Comparison of ENCODE assay signal across 19 cellular contexts in genomic region chr15:88872706-88873105, GRCh38. TPM values are rescaled to one million over a fixed set of nuclear protein-coding genes. Genes with fewer than 3 reads are reported as not detected.
DNase-seq lines count a peak whose midpoint lies in the region; ATAC-seq and TF ChIP-seq lines count a peak whose summit lies in the region.
"Had no signal": no experiment of that assay in that cellular context is flagged by ENCODE, and none has a peak within 500 bp of the region (broad histone marks: within the 10 kb centered on the region; RNA-seq: fewer than 3 reads in every experiment).

No MANE protein-coding gene starts in this region.

- H3K27me3 ChIP-seq in CD4-positive, CD25-positive, alpha-beta regulatory T cell (ENCODE audit: control insufficient read depth, insufficient read depth, low read length) = no peaks in the 10 kb centered on the region
- H3K27me3 ChIP-seq in smooth muscle cell (ENCODE audit: low read depth) = no peaks in the 10 kb centered on the region
- H3K27me3 ChIP-seq: BLaER1 had no signal

- peak overlapping the region in 2 of 3 donors; percentile 36 to 54 for H3K27ac Mint-ChIP-seq in CD4-positive, CD25-positive, alpha-beta regulatory T cell
- H3K27ac Mint-ChIP-seq in activated T-helper 17 cell treated with anti-CD3 and anti-CD28 coated beads, Interleukin-2, amount 50 U/mL, for 72 hours = peak overlapping the region; percentile 30
- H3K27ac Mint-ChIP-seq in nephron progenitor cell = peak overlapping the region; percentile 59
- H3K27ac Mint-ChIP-seq: GM23338 had no signal

- H3K4me3 ChIP-seq in CD4-positive, CD25-positive, alpha-beta regulatory T cell (ENCODE audit: low read depth, low read length) = no peak overlapping the region
- no peak overlapping the region for H3K4me3 ChIP-seq in smooth muscle cell
- H3K4me3 ChIP-seq: BLaER1, GM12878, GM23338 had no signal

- H3K36me3 Mint-ChIP-seq in CD4-positive, CD25-positive, alpha-beta regulatory T cell = peaks cover 29% of the 10 kb centered on the region
- H3K36me3 Mint-ChIP-seq in activated T-helper 17 cell treated with anti-CD3 and anti-CD28 coated beads, Interleukin-2, amount 50 U/mL, for 72 hours (ENCODE audit: low read depth) = peaks cover 39% of the 10 kb centered on the region
- H3K36me3 Mint-ChIP-seq in nephron progenitor cell (ENCODE audit: low read depth) = peaks cover 4% of the 10 kb centered on the region

- H4K20me1 ChIP-seq in smooth muscle cell (ENCODE audit: low read depth) = no peaks in the 10 kb centered on the region
- H4K20me1 ChIP-seq: BLaER1 had no signal

- H3K4me1 Mint-ChIP-seq in CD4-positive, CD25-positive, alpha-beta regulatory T cell = peaks cover 2 to 5% (median 3%) of the 10 kb centered on the region in 4 donors
- H3K4me1 Mint-ChIP-seq in activated T-helper 17 cell treated with anti-CD3 and anti-CD28 coated beads, Interleukin-2, amount 50 U/mL, for 72 hours = no peaks in the 10 kb centered on the region
- peaks cover 33% of the 10 kb centered on the region for H3K4me1 Mint-ChIP-seq in nephron progenitor cell
- H3K4me1 Mint-ChIP-seq: CD8-positive, alpha-beta memory T cell had no signal

- H2AFZ ChIP-seq in smooth muscle cell (ENCODE audit: low read depth) = no peak overlapping the region
- H2AFZ ChIP-seq: GM23338 had no signal

- H3K4me1 ChIP-seq in CD4-positive, CD25-positive, alpha-beta regulatory T cell (ENCODE audit: control insufficient read depth, insufficient read depth, low read length, poor library complexity, severe bottlenecking) = no peaks in the 10 kb centered on the region
- no peaks in the 10 kb centered on the region for H3K4me1 ChIP-seq in smooth muscle cell (ENCODE audit: low read depth)

- WGBS in smooth muscle cell (ENCODE audit: low lambda C conversion rate) = 65% methylated on average over 9 of the region's 9 CpGs

- no peak for DNase-seq in CD4-positive, CD25-positive, alpha-beta regulatory T cell
- DNase-seq in nephron progenitor cell (no peak), smooth muscle cell (lab: John Stamatoyannopoulos, UW; ENCODE audit: unreplicated experiment) (no peak), caudate nucleus (lab: John Stamatoyannopoulos, UW) (no peak), NCI-H146 (lab: John Stamatoyannopoulos, UW) (no peak)
- DNase-seq: 8988T; CD8-positive, alpha-beta memory T cell; COR-L47; DMS 273 treated with DMSO at 0.1 percent for 48 hours; DMS53; DND-41; EL; HCEC 1CT; IMR-90 had no signal

- no peaks in the 10 kb centered on the region for H3K9me3 Mint-ChIP-seq in CD4-positive, CD25-positive, alpha-beta regulatory T cell
- H3K9me3 Mint-ChIP-seq in activated T-helper 17 cell treated with anti-CD3 and anti-CD28 coated beads, Interleukin-2, amount 50 U/mL, for 72 hours = no peaks in the 10 kb centered on the region
- H3K9me3 Mint-ChIP-seq in nephron progenitor cell = peaks cover 7% of the 10 kb centered on the region
- H3K9me3 Mint-ChIP-seq: CD8-positive, alpha-beta memory T cell had no signal

- peaks cover 23% of the 10 kb centered on the region for H3K36me3 ChIP-seq in CD4-positive, CD25-positive, alpha-beta regulatory T cell (ENCODE audit: control insufficient read depth, insufficient read depth, low read length)
- H3K36me3 ChIP-seq in smooth muscle cell (ENCODE audit: low read depth) = no peaks in the 10 kb centered on the region
- H3K36me3 ChIP-seq: BLaER1 had no signal

- no peaks in the 10 kb centered on the region for H3F3A ChIP-seq in smooth muscle cell (ENCODE audit: low read depth)

- ATAC-seq in CD4-positive, CD25-positive, alpha-beta regulatory T cell (ENCODE audit: low read depth in 2 of 2) = no peak
- no peak for ATAC-seq in activated T-helper 17 cell treated with anti-CD3 and anti-CD28 coated beads, Interleukin-2, amount 50 U/mL, for 72 hours (replicated peaks)
- no peak for ATAC-seq in GM18861 (IDR thresholded peaks at IDR 0.05; ENCODE audit: unreplicated experiment)
- ATAC-seq: GM12878, GM23338 had no signal

- no peaks in the 10 kb centered on the region for H3K27me3 Mint-ChIP-seq in CD4-positive, CD25-positive, alpha-beta regulatory T cell
- no peaks in the 10 kb centered on the region for H3K27me3 Mint-ChIP-seq in activated T-helper 17 cell treated with anti-CD3 and anti-CD28 coated beads, Interleukin-2, amount 50 U/mL, for 72 hours
- H3K27me3 Mint-ChIP-seq in nephron progenitor cell (ENCODE audit: low read depth, poor library complexity) = no peaks in the 10 kb centered on the region

- H3K4me2 ChIP-seq in smooth muscle cell = no peak overlapping the region
- H3K4me2 ChIP-seq: BLaER1, GM23338 had no signal

- H3K27ac ChIP-seq in CD4-positive, CD25-positive, alpha-beta regulatory T cell (ENCODE audit: insufficient read depth, low read length, poor library complexity, severe bottlenecking) = no peak overlapping the region
- H3K27ac ChIP-seq in smooth muscle cell (ENCODE audit: low read depth) (no peak overlapping the region), caudate nucleus (ENCODE audit: low read depth, low read length) (no peak overlapping the region)
- H3K27ac ChIP-seq: BLaER1 had no signal

- H3K9me3 ChIP-seq in CD4-positive, CD25-positive, alpha-beta regulatory T cell (ENCODE audit: control insufficient read depth in 2 of 2, low read length in 2 of 2) = no peaks in the 10 kb centered on the region
- no peaks in the 10 kb centered on the region for H3K9me3 ChIP-seq in smooth muscle cell (replicated peaks; ENCODE audit: low read depth)
- H3K9me3 ChIP-seq: BLaER1 had no signal

- H3K79me2 ChIP-seq in smooth muscle cell (ENCODE audit: low read depth) = no peaks in the 10 kb centered on the region

- H3K4me3 Mint-ChIP-seq in CD4-positive, CD25-positive, alpha-beta regulatory T cell = no peak overlapping the region
- H3K4me3 Mint-ChIP-seq in activated T-helper 17 cell treated with anti-CD3 and anti-CD28 coated beads, Interleukin-2, amount 50 U/mL, for 72 hours = no peak overlapping the region
- no peak overlapping the region for H3K4me3 Mint-ChIP-seq in nephron progenitor cell
- H3K4me3 Mint-ChIP-seq: CD8-positive, alpha-beta memory T cell; GM23338 had no signal

- TF ChIP-seq CTCF in nephron progenitor cell (IDR thresholded peaks at IDR 0.05) (no peak), smooth muscle cell (IDR thresholded peaks at IDR 0.05; ENCODE audit: borderline replicate concordance, insufficient read depth, poor library complexity, severe bottlenecking) (no peak)

- H3K9ac ChIP-seq in smooth muscle cell (ENCODE audit: low read depth) = no peak overlapping the region
- H3K9ac ChIP-seq: BLaER1 had no signal

RNA-seq across cellular contexts. Expression of gene HAPLN3, which starts 22.6 kb away (rescaled TPM):
- total RNA-seq in CD4-positive, CD25-positive, alpha-beta regulatory T cell = 251 TPM
- polyA plus RNA-seq in CD4-positive, CD25-positive, alpha-beta regulatory T cell = 100 to 1,000 TPM in 1 of 4 donors, 10 to 100 TPM in 3; 76.8 to 108 (median 93.3) TPM
- total RNA-seq in activated T-helper 17 cell treated with anti-CD3 and anti-CD28 coated beads, Interleukin-2, amount 50 U/mL, for 72 hours = 10 to 100 TPM; 31.6 to 38.6 TPM
- 4.5 and 6.5 TPM in 2 replicates for total RNA-seq in smooth muscle cell
- 5.2 and 7.6 TPM in 2 replicates for polyA plus RNA-seq in smooth muscle cell

RNA-seq across cellular contexts. Expression of gene MFGE8, which starts 40.5 kb away (rescaled TPM):
- total RNA-seq in CD4-positive, CD25-positive, alpha-beta regulatory T cell = 149 TPM
- 10 to 100 TPM; 14.0 to 15.4 (median 14.4) TPM for polyA plus RNA-seq in CD4-positive, CD25-positive, alpha-beta regulatory T cell
- 10 to 100 TPM; 17.0 to 19.2 TPM for total RNA-seq in activated T-helper 17 cell treated with anti-CD3 and anti-CD28 coated beads, Interleukin-2, amount 50 U/mL, for 72 hours
- 185 and 222 TPM in 2 replicates for total RNA-seq in smooth muscle cell
- polyA plus RNA-seq in smooth muscle cell = 237 and 247 TPM in 2 replicates
